In the genomic region with DNA sequence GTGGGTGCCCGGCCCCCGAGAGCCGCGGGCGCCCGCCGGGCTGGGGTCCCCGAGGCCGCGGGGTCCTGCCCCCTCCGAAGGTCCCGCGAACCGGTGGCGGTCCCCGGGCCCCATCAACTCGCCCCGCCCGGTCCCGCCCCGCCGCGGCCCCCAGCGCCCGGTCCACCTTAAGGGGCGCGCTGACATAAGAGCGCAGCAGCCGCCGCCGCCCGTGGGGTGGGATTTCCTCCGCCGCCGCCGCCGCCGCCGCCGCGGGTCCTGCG, we compare ENCODE assay signal across 8 cellular contexts. TPM values are rescaled to one million over a fixed set of nuclear protein-coding genes. Genes with fewer than 3 reads are reported as not detected.
DNase-seq lines count a peak whose midpoint lies in the region; ATAC-seq and TF ChIP-seq lines count a peak whose summit lies in the region.

Gene ZDHHC8, plus strand, starts transcription at position 212 of the 263 bp plus-strand sequence. CDS start 144 bp downstream, outside the sequence.

- ATAC-seq in HG02852 (IDR thresholded peaks at IDR 0.05; ENCODE audit: unreplicated experiment) (peak; percentile 57), HG02973 (IDR thresholded peaks at IDR 0.05; ENCODE audit: unreplicated experiment) (no peak)

- WGBS in mesodermal cell (ENCODE audit: insufficient coverage in 2 of 2), 2 experiments: 0% methylated on average over 7 to 10 of the region's 42 CpGs

- H3K4me1 ChIP-seq in mesodermal cell (ENCODE audit: control insufficient read depth, insufficient read depth, low read length, poor library complexity, severe bottlenecking): peaks cover 7% of the 10 kb centered on the region

- H3K9me3 ChIP-seq in WERI-Rb-1 (ENCODE audit: severe bottlenecking): no peaks in the 10 kb centered on the region
- H3K9me3 ChIP-seq in mesodermal cell (ENCODE audit: control insufficient read depth, low read length): no peaks in the 10 kb centered on the region

- H3K4me3 ChIP-seq in GM08714 (ENCODE audit: low read length) (peak within 1 kb of the TSS; percentile 67), WERI-Rb-1 (ENCODE audit: low read depth, low read length) (peak within 1 kb of the TSS; percentile 85), mesodermal cell (ENCODE audit: extremely low read depth, insufficient read depth, low read length, poor library complexity, severe bottlenecking) (peak within 1 kb of the TSS; percentile 68)

- no peak for TF ChIP-seq CTCF in WERI-Rb-1 (IDR thresholded peaks at IDR 0.05; ENCODE audit: low read depth, low read length)

- DNase-seq in WERI-Rb-1 (no peak), iPS-NIHi7 (ENCODE audit: extremely low spot score) (no peak)
- peak; percentile 27 for DNase-seq in effector CD4-positive, alpha-beta T cell

- H3K36me3 ChIP-seq in WERI-Rb-1: peaks cover 17% of the 10 kb centered on the region
- H3K36me3 ChIP-seq in mesodermal cell (ENCODE audit: control insufficient read depth, insufficient read depth, low read length): peaks cover 21% of the 10 kb centered on the region

- H3K27ac ChIP-seq in WERI-Rb-1: peak within 1 kb of the TSS; percentile 59
- peak within 1 kb of the TSS; percentile 62 for H3K27ac ChIP-seq in mesodermal cell (ENCODE audit: low read depth, low read length, severe bottlenecking)
- peak within 1 kb of the TSS; percentile 91 for H3K27ac ChIP-seq in temporal lobe (ENCODE audit: low read depth, low read length)

- H3K27me3 ChIP-seq in WERI-Rb-1 (ENCODE audit: insufficient read depth, low read depth, severe bottlenecking): no peaks in the 10 kb centered on the region

RNA-seq across cellular contexts. Expression of gene ZDHHC8, which starts in this region (rescaled TPM):
- 49.3 TPM for polyA plus RNA-seq in mesodermal cell (2013, experiment 1 of 2)
- 40.6 TPM for polyA plus RNA-seq in mesodermal cell (2013, experiment 2 of 2)
- total RNA-seq in temporal lobe: 6.6 TPM
